In genomic region chr1:235227414-235227813, GRCh38 we compare ENCODE assay signal across 21 cellular contexts.
"Had no signal": no experiment of that assay in that cellular context is flagged by ENCODE, and none has a peak within 500 bp of the region (broad histone marks: within the 10 kb centered on the region; RNA-seq: fewer than 3 reads in every experiment).

No MANE protein-coding gene starts in this region.

- H3K4me3 Mint-ChIP-seq: activated CD8-positive, alpha-beta T cell treated with anti-CD3 and anti-CD28 coated beads, Interleukin-2, amount 10 ng/mL, durations not matched to agents 7 days and 5 days; activated naive CD8-positive, alpha-beta T cell; activated T-cell treated with anti-CD3 and anti-CD28 coated beads, Interleukin-2, amount 50 U/mL, for 24 hours; T-helper 2 cell treated with Interferon-gamma antibody and Interleukin-4, amounts not matched to agents 5 μg/mL and 100 μg/mL, for 36 hours had no signal

- H3K9me3 Mint-ChIP-seq: activated T-cell treated with anti-CD3 and anti-CD28 coated beads, Interleukin-2, amount 50 U/mL, for 24 hours; activated T-helper 2 cell treated with anti-CD3 and anti-CD28 coated beads, Interferon-gamma antibody, Interleukin-2, Interleukin-4, amounts not matched to agents 10 μg/mL and 5 μg/mL and 100 μg/mL, durations not matched to agents 14 hours and 24 hours and 36 hours; T-helper 2 cell treated with Interferon-gamma antibody and Interleukin-4, amounts not matched to agents 5 μg/mL and 100 μg/mL, for 36 hours had no signal

- H3K27me3 Mint-ChIP-seq: activated naive CD8-positive, alpha-beta T cell; activated T-cell treated with anti-CD3 and anti-CD28 coated beads, Interleukin-2, amount 50 U/mL, for 24 hours had no signal

- ATAC-seq: activated CD8-positive, alpha-beta T cell treated with anti-CD3 and anti-CD28 coated beads, Interleukin-2, amount 10 ng/mL, durations not matched to agents 7 days and 5 days; gastroesophageal sphincter; mucosa of descending colon; sciatic nerve; upper lobe of right lung had no signal

- DNase-seq: activated CD4-positive, alpha-beta T cell treated with anti-CD3 and anti-CD28 coated beads for 1 hour; activated CD4-positive, alpha-beta T cell treated with anti-CD3 and anti-CD28 coated beads, Interleukin-2, amount 50 U/mL, for 1 hour; activated CD8-positive, alpha-beta T cell treated with anti-CD3 and anti-CD28 coated beads, Interleukin-2, amount 10 ng/mL, durations not matched to agents 7 days and 5 days; activated naive CD4-positive, alpha-beta T cell; activated T-cell treated with anti-CD3 and anti-CD28 coated beads, Interleukin-2, amount 50 U/mL, for 24 hours; amniotic stem cell; head of caudate nucleus; hypothalamus; mesenchymal stem cell; mucosa of descending colon; posterior cingulate gyrus; small intestine; stimulated activated CD4-positive, alpha-beta T cell treated with anti-CD3 and anti-CD28 coated beads, Interleukin-4, amount 100 ng/mL, for 1 hour; stimulated activated naive CD4-positive, alpha-beta T cell; upper lobe of right lung had no signal

- H3K27ac Mint-ChIP-seq: activated CD8-positive, alpha-beta T cell treated with anti-CD3 and anti-CD28 coated beads, Interleukin-2, amount 10 ng/mL, durations not matched to agents 7 days and 5 days; T-helper 2 cell treated with Interferon-gamma antibody and Interleukin-4, amounts not matched to agents 5 μg/mL and 100 μg/mL, for 36 hours had no signal

- FAIRE-seq: bronchial epithelial cell, small intestine had no signal
